Comparison of ENCODE assay signal across 9 cellular contexts in genomic region chr7:115679976-115680375, GRCh38.
DNase-seq lines count a peak whose midpoint lies in the region; ATAC-seq, FAIRE-seq and TF ChIP-seq lines count a peak whose summit lies in the region.
"Had no signal": no experiment of that assay in that cellular context is flagged by ENCODE, and none has a peak within 500 bp of the region (broad histone marks: within the 10 kb centered on the region; RNA-seq: fewer than 3 reads in every experiment).

No MANE protein-coding gene starts in this region.

- H3K27ac ChIP-seq in C4-2B: no peak overlapping the region
- no peak overlapping the region for H3K27ac ChIP-seq in Peyer's patch
- no peak overlapping the region for H3K27ac ChIP-seq in small intestine (ENCODE audit: low read depth in 1 of 2, low read length in 1 of 2)

- DNase-seq in Peyer's patch (no peak), fibroblast of mammary gland (ENCODE audit: low read depth) (peak; percentile 66), small intestine (peak; percentile 32)
- no peak for DNase-seq in activated CD4-positive, alpha-beta T cell treated with anti-CD3 and anti-CD28 coated beads for 36 hours
- no peak for DNase-seq in activated CD4-positive, alpha-beta memory T cell treated with anti-CD3 and anti-CD28 coated beads, Interleukin-2, amount 10 ng/mL, durations not matched to agents 7 days and 5 days

- no peaks in the 10 kb centered on the region for H3K4me1 Mint-ChIP-seq in activated CD4-positive, alpha-beta T cell treated with anti-CD3 and anti-CD28 coated beads for 36 hours
- H3K4me1 Mint-ChIP-seq in activated CD4-positive, alpha-beta memory T cell treated with anti-CD3 and anti-CD28 coated beads, Interleukin-2, amount 10 ng/mL, durations not matched to agents 7 days and 5 days: no peaks in the 10 kb centered on the region

- H3K4me3 ChIP-seq in Peyer's patch: no peak overlapping the region
- no peak overlapping the region for H3K4me3 ChIP-seq in fibroblast of mammary gland (ENCODE audit: control insufficient read depth, low read depth, low read length)
- no peak overlapping the region for H3K4me3 ChIP-seq in small intestine (ENCODE audit: low read depth in 1 of 2, low read length in 2 of 2)
- H3K4me3 ChIP-seq: K562 had no signal

- TF ChIP-seq CTCF in C4-2B (conservative IDR thresholded peaks at IDR 0.05): peak; percentile 79
- peak in 4 of 6 experiments; percentile 29 to 55 (median 53) for TF ChIP-seq CTCF in Peyer's patch (IDR thresholded peaks at IDR 0.05)
- peak; percentile 65 for TF ChIP-seq CTCF in fibroblast of mammary gland (conservative IDR thresholded peaks at IDR 0.05; ENCODE audit: control insufficient read depth, insufficient read depth, low read depth, low read length)

- H3K9me3 ChIP-seq in Peyer's patch: no peaks in the 10 kb centered on the region
- H3K9me3 ChIP-seq in small intestine (ENCODE audit: control insufficient read depth, low read depth): no peaks in the 10 kb centered on the region

- H3K27me3 Mint-ChIP-seq in activated CD4-positive, alpha-beta T cell treated with anti-CD3 and anti-CD28 coated beads for 36 hours: no peaks in the 10 kb centered on the region
- H3K27me3 Mint-ChIP-seq in activated CD4-positive, alpha-beta memory T cell treated with anti-CD3 and anti-CD28 coated beads, Interleukin-2, amount 10 ng/mL, durations not matched to agents 7 days and 5 days: no peaks in the 10 kb centered on the region

- H3K27me3 ChIP-seq in Peyer's patch: no peaks in the 10 kb centered on the region
- no peaks in the 10 kb centered on the region for H3K27me3 ChIP-seq in small intestine (ENCODE audit: control insufficient read depth in 2 of 2, insufficient read depth in 2 of 2, low read length in 2 of 2)

- POLR2A ChIA-PET in activated CD4-positive, alpha-beta T cell treated with anti-CD3 and anti-CD28 coated beads for 36 hours (lab: Charles Lee): no interaction called here
- POLR2A ChIA-PET in activated CD4-positive, alpha-beta memory T cell treated with anti-CD3 and anti-CD28 coated beads, Interleukin-2, amount 10 ng/mL, durations not matched to agents 7 days and 5 days (lab: Charles Lee): no interaction called here

- CTCF ChIA-PET in activated CD4-positive, alpha-beta T cell treated with anti-CD3 and anti-CD28 coated beads for 36 hours (lab: Charles Lee): interaction anchor here (0.6 to 1.9 kb wide), 5 partner anchors 11 to 1616 kb away, joined by 3 to 6 read pairs (median 3); no protein-coding TSS in a partner anchor
- CTCF ChIA-PET in activated CD4-positive, alpha-beta memory T cell treated with anti-CD3 and anti-CD28 coated beads, Interleukin-2, amount 10 ng/mL, durations not matched to agents 7 days and 5 days (lab: Charles Lee): interaction anchor here (0.8 to 2.2 kb wide), 4 partner anchors 10 to 1598 kb away, joined by 3 to 10 read pairs (median 6); no protein-coding TSS in a partner anchor

- ATAC-seq in GM18873 (IDR thresholded peaks at IDR 0.05; ENCODE audit: low FRiP score, unreplicated experiment) (peak; percentile 73), HG03354 (IDR thresholded peaks at IDR 0.05; ENCODE audit: poor library complexity, severe bottlenecking, unreplicated experiment) (peak; percentile 69)
- ATAC-seq in activated CD4-positive, alpha-beta T cell treated with anti-CD3 and anti-CD28 coated beads for 36 hours: no peak
- ATAC-seq: K562 had no signal

- intact Hi-C loops in activated CD4-positive, alpha-beta T cell treated with anti-CD3 and anti-CD28 coated beads for 36 hours (cut with DNase I, micrococcal nuclease): loop anchor here in 1 of 2 experiments (5.0 kb wide), 1 partner anchor 813 kb away; no protein-coding TSS in a partner anchor

- no peaks in the 10 kb centered on the region for H3K36me3 Mint-ChIP-seq in activated CD4-positive, alpha-beta T cell treated with anti-CD3 and anti-CD28 coated beads for 36 hours (ENCODE audit: low read depth)
- no peaks in the 10 kb centered on the region for H3K36me3 Mint-ChIP-seq in activated CD4-positive, alpha-beta memory T cell treated with anti-CD3 and anti-CD28 coated beads, Interleukin-2, amount 10 ng/mL, durations not matched to agents 7 days and 5 days (ENCODE audit: low read depth)

- no peak for FAIRE-seq in small intestine (lab: Jason Lieb, UNC)
- FAIRE-seq: K562 had no signal

- no peak overlapping the region for H3K27ac Mint-ChIP-seq in activated CD4-positive, alpha-beta T cell treated with anti-CD3 and anti-CD28 coated beads for 36 hours
- no peak overlapping the region for H3K27ac Mint-ChIP-seq in activated CD4-positive, alpha-beta memory T cell treated with anti-CD3 and anti-CD28 coated beads, Interleukin-2, amount 10 ng/mL, durations not matched to agents 7 days and 5 days

- H3K9me3 Mint-ChIP-seq in activated CD4-positive, alpha-beta T cell treated with anti-CD3 and anti-CD28 coated beads for 36 hours (ENCODE audit: low read depth): no peaks in the 10 kb centered on the region
- no peaks in the 10 kb centered on the region for H3K9me3 Mint-ChIP-seq in activated CD4-positive, alpha-beta memory T cell treated with anti-CD3 and anti-CD28 coated beads, Interleukin-2, amount 10 ng/mL, durations not matched to agents 7 days and 5 days

- no peak overlapping the region for H3K4me3 Mint-ChIP-seq in activated CD4-positive, alpha-beta T cell treated with anti-CD3 and anti-CD28 coated beads for 36 hours
- no peak overlapping the region for H3K4me3 Mint-ChIP-seq in activated CD4-positive, alpha-beta memory T cell treated with anti-CD3 and anti-CD28 coated beads, Interleukin-2, amount 10 ng/mL, durations not matched to agents 7 days and 5 days

- no peak for TF ChIP-seq POLR2A in Peyer's patch (IDR thresholded peaks at IDR 0.05)

- no peaks in the 10 kb centered on the region for H3K36me3 ChIP-seq in Peyer's patch
- H3K36me3 ChIP-seq in small intestine (ENCODE audit: control insufficient read depth in 2 of 2, insufficient read depth in 2 of 2, low read length in 2 of 2): no peaks in the 10 kb centered on the region

- 17 to 29% (median 26%) methylated on average over 2 of the region's 2 CpGs for WGBS in small intestine, 3 donors

- H3K4me1 ChIP-seq in Peyer's patch: peaks cover 0 to 6% (median 2%) of the 10 kb centered on the region in 4 donors
- H3K4me1 ChIP-seq in small intestine (ENCODE audit: control insufficient read depth in 2 of 2, insufficient read depth in 1 of 2, low read depth in 1 of 2, low read length in 1 of 2): no peaks in the 10 kb centered on the region

Comparison
In these comparisons a context has a peak if more than half of its experiments do, and no peak if none do; other contexts are left out.
1. DNase-seq: peak in fibroblast of mammary gland (single experiment) and small intestine (single experiment); none in Peyer's patch (0 of 3), activated CD4-positive, alpha-beta T cell treated with anti-CD3 and anti-CD28 coated beads for 36 hours (single experiment) and activated CD4-positive, alpha-beta memory T cell treated with anti-CD3 and anti-CD28 coated beads, Interleukin-2, amount 10 ng/mL, durations not matched to agents 7 days and 5 days (single experiment).
2. Peak in every context shown above with its lines, with median percentiles within 50 percentile points of each other: CTCF ChIP-seq.